15 cellular contexts compared by ENCODE assay signal in genomic region chr11:102933627-102934026, GRCh38. TPM values are rescaled to one million over a fixed set of nuclear protein-coding genes. Genes with fewer than 3 reads are reported as not detected.
DNase-seq lines count a peak whose midpoint lies in the region; ATAC-seq, FAIRE-seq and TF ChIP-seq lines count a peak whose summit lies in the region.
"Had no signal": no experiment of that assay in that cellular context is flagged by ENCODE, and none has a peak within 500 bp of the region (broad histone marks: within the 10 kb centered on the region; RNA-seq: fewer than 3 reads in every experiment).

No MANE protein-coding gene starts in this region.

- H3K79me2 ChIP-seq in GM12878 (ENCODE audit: control insufficient read depth, insufficient read depth, low read length) = no peaks in the 10 kb centered on the region
- no peaks in the 10 kb centered on the region for H3K79me2 ChIP-seq in PC-9 (ENCODE audit: low read depth)

- 2% methylated on average over 3 of the region's 3 CpGs for WGBS in GM12878 (ENCODE audit: insufficient coverage, insufficient replicate concordance, low lambda C conversion rate, missing lambda C conversion rate)

- H3K4me3 Mint-ChIP-seq in CD14-positive monocyte = no peak overlapping the region
- H3K4me3 Mint-ChIP-seq: activated CD4-positive, alpha-beta T cell treated with anti-CD3 and anti-CD28 coated beads, Interleukin-2, amount 10 ng/mL, durations not matched to agents 24 days and 14 days; CD4-positive, CD25-positive, alpha-beta regulatory T cell had no signal

- H3K9me3 ChIP-seq in GM12878 (replicated peaks; ENCODE audit: control insufficient read depth, insufficient read depth, low read length) (no peaks in the 10 kb centered on the region; the same call in 2 of the 3 replicates), BE2C (no peaks in the 10 kb centered on the region), PC-9 (ENCODE audit: insufficient read depth, low read depth) (no peaks in the 10 kb centered on the region)

- TF ChIP-seq EP300 in GM12878 (IDR thresholded peaks at IDR 0.05; ENCODE audit: borderline replicate concordance in 1 of 2, control insufficient read depth in 1 of 2, low read depth in 2 of 2, low read length in 2 of 2) = peak in 1 of 2 experiments; percentile 63; a peak in 1 of 4 replicates

- no peak for TF ChIP-seq RAD21 in GM12878 (IDR thresholded peaks at IDR 0.05; ENCODE audit: insufficient read depth, low read depth, low read length)

- no peaks in the 10 kb centered on the region for H4K20me1 ChIP-seq in GM12878 (ENCODE audit: control insufficient read depth, insufficient read depth)
- no peaks in the 10 kb centered on the region for H4K20me1 ChIP-seq in PC-9 (ENCODE audit: insufficient read depth)

- H3K36me3 ChIP-seq in GM12878 (ENCODE audit: control insufficient read depth in 2 of 2, insufficient read depth in 2 of 2, low read length in 1 of 2) (no peaks in the 10 kb centered on the region), BE2C (no peaks in the 10 kb centered on the region), PC-9 (ENCODE audit: low read depth) (no peaks in the 10 kb centered on the region)

- no peak overlapping the region for H3K4me3 ChIP-seq in GM12878
- H3K4me3 ChIP-seq in BE2C (ENCODE audit: low read depth, low read length) = no peak overlapping the region
- no peak overlapping the region for H3K4me3 ChIP-seq in PC-9
- H3K4me3 ChIP-seq: K562 had no signal

- H3K4me2 ChIP-seq in GM12878 (ENCODE audit: control insufficient read depth, insufficient read depth) (no peak overlapping the region), PC-9 (no peak overlapping the region)

- ATAC-seq in GM18520 (IDR thresholded peaks at IDR 0.05; ENCODE audit: unreplicated experiment) (peak; percentile 41), GM21526 (IDR thresholded peaks at IDR 0.05; ENCODE audit: low FRiP score, unreplicated experiment) (peak; percentile 64), HG03460 (IDR thresholded peaks at IDR 0.05; ENCODE audit: unreplicated experiment) (peak; percentile 40), GM12878 (peak; percentile 81)
- ATAC-seq: K562 had no signal

- H3K27ac ChIP-seq in GM12878 (ENCODE audit: control insufficient read depth, insufficient read depth) = no peak overlapping the region
- no peak overlapping the region for H3K27ac ChIP-seq in PC-9

- no peaks in the 10 kb centered on the region for H3F3A ChIP-seq in PC-9 (ENCODE audit: insufficient read depth, low read depth)

- RAD21 ChIA-PET in GM12878 (lab: Charles Lee; ENCODE audit: unreplicated experiment) = interaction anchor here (1.1 to 11.6 kb wide), 4 partner anchors 9 to 102 kb away, joined by 3 to 140 read pairs (median 28); no protein-coding TSS in a partner anchor

- SMC1A ChIA-PET in GM12878 (lab: Charles Lee; ENCODE audit: uncharacterized antibody, unreplicated experiment) = interaction anchor here (1.6 to 11.7 kb wide), 4 partner anchors 13 to 23 kb away, joined by 4 to 177 read pairs (median 66); no protein-coding TSS in a partner anchor

- H3K27ac Mint-ChIP-seq in CD14-positive monocyte = no peak overlapping the region
- H3K27ac Mint-ChIP-seq: activated CD4-positive, alpha-beta T cell treated with anti-CD3 and anti-CD28 coated beads, Interleukin-2, amount 10 ng/mL, durations not matched to agents 24 days and 14 days; CD4-positive, CD25-positive, alpha-beta regulatory T cell had no signal

- no TSS peak for BruUV-seq in GM12878 (replicated peaks; lab: Mats Ljungman, UMichigan)
- no TSS peak for BruUV-seq in PC-9 (replicated peaks; lab: Mats Ljungman, UMichigan)

- in situ Hi-C loops in GM12878 (cut with MboI) = no loop called here

- TF ChIP-seq CTCF in GM12878 (IDR thresholded peaks at IDR 0.05 in 2 of 3, conservative IDR thresholded peaks at IDR 0.05 in 1 of 3; ENCODE audit: control insufficient read depth in 2 of 3, extremely low read depth in 1 of 3, insufficient read depth in 1 of 3, low read depth in 3 of 3, low read length in 3 of 3) (peak in 1 of 3 experiments; percentile 15; a peak in 1 of 6 replicates), BE2C (IDR thresholded peaks at IDR 0.05; ENCODE audit: low read depth, low read length) (no peak), CD14-positive monocyte (IDR thresholded peaks at IDR 0.05) (no peak), PC-9 (conservative IDR thresholded peaks at IDR 0.05) (no peak)

- no peak for TF ChIP-seq POLR2A in GM12878 (IDR thresholded peaks at IDR 0.05; ENCODE audit: low read depth, low read length)

- POLR2A ChIA-PET in GM12878 (lab: Charles Lee) = interaction anchor here (7.0 kb wide), 1 partner anchor 13 kb away, joined by 71 read pairs; no protein-coding TSS in a partner anchor
- POLR2A ChIA-PET in PC-9 (lab: Charles Lee; ENCODE audit: unreplicated experiment) = no interaction called here

- H3K27me3 ChIP-seq in GM12878 (replicated peaks in 1 of 2; ENCODE audit: control insufficient read depth in 2 of 2, insufficient read depth in 2 of 2, low read length in 1 of 2) (0 out of 4 replicates have a peak, but pooled peaks cover 0 to under 1% of the 10 kb centered on the region in 2 experiments), BE2C (no peaks in the 10 kb centered on the region), PC-9 (ENCODE audit: insufficient read depth, low read depth) (0 out of 2 replicates have a peak, but pooled peaks cover 4% of the 10 kb centered on the region)

- H3K9ac ChIP-seq in GM12878 (ENCODE audit: control insufficient read depth, insufficient read depth, low read length) = no peak overlapping the region

- no peaks in the 10 kb centered on the region for H3K36me3 Mint-ChIP-seq in CD14-positive monocyte
- H3K36me3 Mint-ChIP-seq: CD4-positive, CD25-positive, alpha-beta regulatory T cell had no signal

- intact Hi-C loops in GM12878 (cut with micrococcal nuclease; ENCODE audit: unreplicated experiment) = no loop called here
- intact Hi-C loops in CD14-positive monocyte (cut with micrococcal nuclease) = no loop called here
- intact Hi-C loops in PC-9 (cut with micrococcal nuclease; ENCODE audit: unreplicated experiment) = no loop called here

- H3K27me3 Mint-ChIP-seq in CD14-positive monocyte (ENCODE audit: low read depth in 3 of 3) = peaks cover 9 to 26% (median 10%) of the 10 kb centered on the region in 3 donors
- H3K27me3 Mint-ChIP-seq: CD4-positive, CD25-positive, alpha-beta regulatory T cell had no signal

- peak; percentile 75 for FAIRE-seq in GM12878 (lab: Jason Lieb, UNC)
- FAIRE-seq: G401.6, K562 had no signal

- no peaks in the 10 kb centered on the region for H3K4me1 Mint-ChIP-seq in CD14-positive monocyte
- H3K4me1 Mint-ChIP-seq: activated CD4-positive, alpha-beta T cell treated with anti-CD3 and anti-CD28 coated beads, Interleukin-2, amount 10 ng/mL, durations not matched to agents 24 days and 14 days; CD4-positive, CD25-positive, alpha-beta regulatory T cell had no signal

- CTCF ChIA-PET in GM12878 (lab: Yijun Ruan, JAX) = interaction anchor here (1.3 to 11.6 kb wide), 5 partner anchors 7 to 102 kb away, joined by 4 to 160 read pairs (median 39); no protein-coding TSS in a partner anchor
- CTCF ChIA-PET in PC-9 (lab: Charles Lee) = no interaction called here

- peaks cover 0 to 3% (median 0%) of the 10 kb centered on the region in 7 donors for H3K9me3 Mint-ChIP-seq in CD14-positive monocyte
- H3K9me3 Mint-ChIP-seq: activated CD4-positive, alpha-beta T cell treated with anti-CD3 and anti-CD28 coated beads, Interleukin-2, amount 10 ng/mL, durations not matched to agents 24 days and 14 days had no signal

- H3K9me2 ChIP-seq in PC-9 (ENCODE audit: insufficient read depth) = no peaks in the 10 kb centered on the region

- H3K4me1 ChIP-seq in GM12878 (ENCODE audit: control insufficient read depth, insufficient read depth, low read length) (no peaks in the 10 kb centered on the region), BE2C (no peaks in the 10 kb centered on the region), PC-9 (replicated peaks; ENCODE audit: insufficient read depth) (no peaks in the 10 kb centered on the region)

- peak; percentile 53 for DNase-seq in GM12878 (ENCODE audit: low read depth, low spot score)
- no peak for DNase-seq in BE2C
- DNase-seq in NCI-H82 (lab: John Stamatoyannopoulos, UW) = no peak
- no peak for DNase-seq in CD14-positive monocyte (ENCODE audit: low spot score)
- DNase-seq in PC-9 = no peak
- DNase-seq: activated CD4-positive, alpha-beta T cell treated with anti-CD3 and anti-CD28 coated beads, Interleukin-2, amount 10 ng/mL, durations not matched to agents 24 days and 14 days; CD4-positive, CD25-positive, alpha-beta regulatory T cell; NCI-H2029 treated with DMSO at 0.1 percent for 48 hours had no signal

- H2AFZ ChIP-seq in GM12878 (ENCODE audit: control insufficient read depth, low read depth, low read length) = no peak overlapping the region
- H2AFZ ChIP-seq in PC-9 = no peak overlapping the region

RNA-seq across cellular contexts. Expression of gene MMP13, which starts 21.9 kb away (rescaled TPM):
- total RNA-seq in GM12878 (2013; cell fraction: nucleolus; rRNA removed) = not detected in 2 replicates
- total RNA-seq in GM12878 (2014; rRNA removed) (not detected in 2 replicates), GM12878 (2014; rRNA removed; fragmentation: Illumina TruSeq; extraction: Trizol) (not detected in 2 replicates), GM12878 (2021) (not detected in 2 replicates), PC-9 (2021) (not detected in 2 replicates)
- polyA plus RNA-seq in GM12878 (2011; ENCODE audit: low read depth) = not detected
- polyA plus RNA-seq in GM12878 (2011; rRNA removed) (0.05 TPM in 1 of 2 replicates, not detected in the other), GM12878 (2014; fragmentation: Illumina TruSeq; extraction: Trizol) (not detected in 2 replicates), GM12878 (2014; fragmentation: Nextera tagmentation; extraction: Ambion mirVana) (not detected), GM12878 (2014; rRNA removed) (not detected in 2 replicates), GM12878 (2016; fragmentation: Nextera tagmentation; extraction: Ambion mirVana) (not detected), CD14-positive monocyte (not detected)
- 0.13 TPM in 1 of 2 replicates, not detected in the other for polyA plus RNA-seq in GM12878 (2011; cell fraction: cytosol; rRNA removed)
- polyA plus RNA-seq in GM12878 (2011; cell fraction: nucleus; rRNA removed) = not detected in 2 replicates
- polyA plus RNA-seq in GM12878 (2012) = not detected in 2 replicates
- not detected in 2 replicates for polyA minus RNA-seq in GM12878 (2011; rRNA and poly(A)+ RNA removed)
- not detected in 2 replicates for polyA minus RNA-seq in GM12878 (2011; cell fraction: cytosol; rRNA and poly(A)+ RNA removed)
- not detected in 2 replicates for polyA minus RNA-seq in GM12878 (2011; cell fraction: nucleus; rRNA and poly(A)+ RNA removed)
- polyA plus RNA-seq in BE2C (2012; ENCODE audit: insufficient read depth, insufficient read length, low read depth) = not detected
- total RNA-seq: activated CD4-positive, alpha-beta T cell treated with anti-CD3 and anti-CD28 coated beads, Interleukin-2, amount 10 ng/mL, durations not matched to agents 24 days and 14 days; CD4-positive, CD25-positive, alpha-beta regulatory T cell; K562 had no signal
- polyA plus RNA-seq: CD4-positive, CD25-positive, alpha-beta regulatory T cell; K562; neural cell had no signal

RNA-seq across cellular contexts. Expression of gene MMP12, which starts 58.8 kb away (rescaled TPM):
- total RNA-seq in GM12878 (2013; cell fraction: nucleolus; rRNA removed) = not detected in 2 replicates
- total RNA-seq in GM12878 (2014; rRNA removed) = not detected in 2 replicates
- not detected in 2 replicates for total RNA-seq in GM12878 (2014; rRNA removed; fragmentation: Illumina TruSeq; extraction: Trizol)
- not detected in 2 replicates for total RNA-seq in GM12878 (2021)
- polyA plus RNA-seq in GM12878 (2011; ENCODE audit: low read depth) = not detected
- polyA plus RNA-seq in GM12878 (2011; rRNA removed) = 0.06 and 0.14 TPM in 2 replicates
- polyA plus RNA-seq in GM12878 (2011; cell fraction: cytosol; rRNA removed) = 0.03 TPM in 1 of 2 replicates, not detected in the other
- 0.09 and 0.16 TPM in 2 replicates for polyA plus RNA-seq in GM12878 (2011; cell fraction: nucleus; rRNA removed)
- not detected in 2 replicates for polyA plus RNA-seq in GM12878 (2012)
- polyA plus RNA-seq in GM12878 (2014; fragmentation: Illumina TruSeq; extraction: Trizol) = not detected in 2 replicates
- not detected for polyA plus RNA-seq in GM12878 (2014; fragmentation: Nextera tagmentation; extraction: Ambion mirVana)
- not detected in 2 replicates for polyA plus RNA-seq in GM12878 (2014; rRNA removed)
- polyA plus RNA-seq in GM12878 (2016; fragmentation: Nextera tagmentation; extraction: Ambion mirVana) = not detected
- not detected in 2 replicates for polyA minus RNA-seq in GM12878 (2011; rRNA and poly(A)+ RNA removed)
- not detected in 2 replicates for polyA minus RNA-seq in GM12878 (2011; cell fraction: cytosol; rRNA and poly(A)+ RNA removed)
- polyA minus RNA-seq in GM12878 (2011; cell fraction: nucleus; rRNA and poly(A)+ RNA removed) = not detected in 2 replicates
- polyA plus RNA-seq in BE2C (2012; ENCODE audit: insufficient read depth, insufficient read length, low read depth) = not detected
- polyA plus RNA-seq in CD14-positive monocyte = not detected
- not detected in 2 replicates for total RNA-seq in PC-9 (2021)
- total RNA-seq: activated CD4-positive, alpha-beta T cell treated with anti-CD3 and anti-CD28 coated beads, Interleukin-2, amount 10 ng/mL, durations not matched to agents 24 days and 14 days; CD4-positive, CD25-positive, alpha-beta regulatory T cell; K562; T-helper 1 cell treated with Interleukin-12 subunit alpha and Interleukin-12 subunit beta and Interleukin-4 antibody, amounts not matched to agents 30 ng/mL and 1 ng/mL, for 36 hours had no signal
- polyA plus RNA-seq: CD4-positive, CD25-positive, alpha-beta regulatory T cell; K562; neural cell had no signal
